ENCODE assay signal across 25 cellular contexts in the genomic region with DNA sequence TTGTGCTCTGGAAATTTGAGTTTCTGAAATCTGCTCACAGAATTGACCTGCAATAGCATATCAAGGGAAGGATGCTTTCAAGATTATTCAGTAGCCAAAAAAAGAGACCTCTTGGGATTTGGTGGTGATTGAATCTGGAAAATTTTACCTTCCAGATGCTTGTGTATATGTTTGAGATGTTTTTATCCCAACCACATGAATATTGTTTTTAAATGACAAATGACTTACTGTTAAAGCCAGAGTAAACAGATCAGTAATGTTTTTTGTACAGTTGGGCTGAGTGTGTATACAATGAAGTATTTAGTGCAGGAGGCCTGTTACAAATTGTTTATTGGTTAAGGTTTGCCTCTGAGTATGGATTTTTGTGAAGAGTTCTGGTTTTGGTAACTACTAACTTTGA.
A peak's percentile ranks its signal among the peaks of the same experiment; 100 is the strongest.
DNase-seq lines count a peak whose midpoint lies in the region; ATAC-seq and TF ChIP-seq lines count a peak whose summit lies in the region.
"Had no signal": no experiment of that assay in that cellular context is flagged by ENCODE, and none has a peak within 500 bp of the region (broad histone marks: within the 10 kb centered on the region; RNA-seq: fewer than 3 reads in every experiment).

No MANE protein-coding gene starts in this region.

- no peak overlapping the region for H2BK12ac ChIP-seq in mesenchymal stem cell (ENCODE audit: low read length in 2 of 2)

- CTCF ChIA-PET in mammary epithelial cell (lab: Charles Lee; ENCODE audit: low non-redundant PET), result no interaction called here
- CTCF ChIA-PET in MCF 10A (lab: Yijun Ruan, JAX), result interaction anchor here (0.6 to 1.5 kb wide), 4 partner anchors 21 to 279 kb away, joined by 3 to 6 read pairs (median 4); no protein-coding TSS in a partner anchor

- no peak overlapping the region for H2BK120ac ChIP-seq in mesenchymal stem cell (ENCODE audit: low read depth, low read length)

- H2BK15ac ChIP-seq in mesenchymal stem cell (ENCODE audit: low read depth, poor library complexity, severe bottlenecking), result no peak overlapping the region

- H3K4ac ChIP-seq in mesenchymal stem cell (ENCODE audit: low read depth in 1 of 2, low read length in 2 of 2), result no peak overlapping the region

- H2BK5ac ChIP-seq in mesenchymal stem cell (ENCODE audit: low read depth, low read length, poor library complexity, severe bottlenecking), result no peak overlapping the region

- H3K79me1 ChIP-seq in mesenchymal stem cell (replicated peaks; ENCODE audit: low read length, poor library complexity, severe bottlenecking), result peaks cover 4% of the 10 kb centered on the region

- BruUV-seq in mammary epithelial cell (replicated peaks; lab: Mats Ljungman, UMichigan) (no TSS peak), MCF 10A (replicated peaks; lab: Mats Ljungman, UMichigan) (no TSS peak)

- DNase-seq in mammary epithelial cell (no peak), MCF 10A (ENCODE audit: unreplicated experiment) (no peak), brain microvascular endothelial cell (no peak), mesenchymal stem cell (peak; percentile 58), vagina (ENCODE audit: extremely low spot score in 2 of 2) (no peak), colonic mucosa (no peak)
- no peak for DNase-seq in activated naive CD4-positive, alpha-beta T cell treated with anti-CD3 and anti-CD28 coated beads, Interleukin-2, amount 50 U/mL, for 72 hours (ENCODE audit: low spot score in 2 of 2)
- DNase-seq: 8988T; activated CD4-positive, alpha-beta T cell treated with anti-CD3 and anti-CD28 coated beads, Interleukin-2, amount 10 ng/mL, durations not matched to agents 24 days and 14 days; activated naive CD8-positive, alpha-beta T cell treated with anti-CD3 and anti-CD28 coated beads for 36 hours; dermis blood vessel endothelial cell; NCI-H1694 treated with DMSO at 0.1 percent for 48 hours; NCI-H82; posterior cingulate gyrus; SHP77 treated with DMSO at 0.1 percent for 48 hours; stimulated activated CD4-positive, alpha-beta T cell treated with anti-CD3 and anti-CD28 coated beads, Interleukin-4, amount 100 ng/mL, for 1 hour; T-helper 1 cell had no signal

- in situ Hi-C loops in mammary epithelial cell (cut with MboI; ENCODE audit: low sequenced_read_pairs in 2 of 2), result no loop called here
- in situ Hi-C loops in brain microvascular endothelial cell (cut with HindIII; ENCODE audit: low pct_ligation_motif_present, low sequenced_read_pairs), result no loop called here

- no peak overlapping the region for H3K18ac ChIP-seq in mesenchymal stem cell (ENCODE audit: low read depth in 1 of 2, low read length in 2 of 2)

- H3K23ac ChIP-seq in mesenchymal stem cell (ENCODE audit: low read length in 2 of 2), result no peak overlapping the region

- H3K27ac Mint-ChIP-seq in MCF 10A (ENCODE audit: low read depth, unreplicated experiment), result no peak overlapping the region
- no peak overlapping the region for H3K27ac Mint-ChIP-seq in activated naive CD4-positive, alpha-beta T cell treated with anti-CD3 and anti-CD28 coated beads, Interleukin-2, amount 50 U/mL, for 72 hours
- H3K27ac Mint-ChIP-seq: activated CD4-positive, alpha-beta T cell treated with anti-CD3 and anti-CD28 coated beads, Interleukin-2, amount 10 ng/mL, durations not matched to agents 24 days and 14 days; activated naive CD8-positive, alpha-beta T cell treated with anti-CD3 and anti-CD28 coated beads for 36 hours; brain; GM23338; memory B cell; nephron; stimulated activated naive CD8-positive, alpha-beta T cell treated with anti-CD3 and anti-CD28 coated beads, Interleukin-15, Interleukin-2, amounts not matched to agents 100 ng/mL and 50 ng/mL, for 24 hours had no signal

- H3K4me3 Mint-ChIP-seq in MCF 10A (ENCODE audit: unreplicated experiment), result no peak overlapping the region
- H3K4me3 Mint-ChIP-seq: activated CD4-positive, alpha-beta T cell treated with anti-CD3 and anti-CD28 coated beads, Interleukin-2, amount 10 ng/mL, durations not matched to agents 24 days and 14 days; activated naive CD8-positive, alpha-beta T cell treated with anti-CD3 and anti-CD28 coated beads for 36 hours; brain; GM23338; memory B cell; nephron; stimulated activated naive CD8-positive, alpha-beta T cell treated with anti-CD3 and anti-CD28 coated beads, Interleukin-15, Interleukin-2, amounts not matched to agents 100 ng/mL and 50 ng/mL, for 24 hours had no signal

- H3K4me2 ChIP-seq in mammary epithelial cell (ENCODE audit: insufficient read depth, low read depth, low read length), result no peak overlapping the region
- no peak overlapping the region for H3K4me2 ChIP-seq in mesenchymal stem cell (ENCODE audit: low read length, poor library complexity, severe bottlenecking)
- H3K4me2 ChIP-seq: GM23338 had no signal

- no peak for TF ChIP-seq POLR2A in vagina (IDR thresholded peaks at IDR 0.05)

- H3K27ac ChIP-seq in mammary epithelial cell (ENCODE audit: insufficient read depth, low read depth, low read length) (peak overlapping the region; percentile 35), brain microvascular endothelial cell (peak overlapping the region; percentile 34), mesenchymal stem cell (ENCODE audit: low read length, poor library complexity, severe bottlenecking) (no peak overlapping the region), vagina (peak overlapping the region; percentile 17), colonic mucosa (no peak overlapping the region)
- H3K27ac ChIP-seq: upper lobe of left lung had no signal

- H3K36me3 ChIP-seq in mammary epithelial cell (ENCODE audit: insufficient read depth, low read length), result peaks cover 36% of the 10 kb centered on the region
- peaks cover 22% of the 10 kb centered on the region for H3K36me3 ChIP-seq in brain microvascular endothelial cell (replicated peaks)
- peaks cover 8 to 24% of the 10 kb centered on the region in 2 experiments for H3K36me3 ChIP-seq in mesenchymal stem cell (ENCODE audit: control insufficient read depth in 1 of 2, insufficient read depth in 2 of 2, low read depth in 1 of 2, low read length in 2 of 2)
- peaks cover 0 to 15% of the 10 kb centered on the region in 2 donors for H3K36me3 ChIP-seq in vagina
- no peaks in the 10 kb centered on the region for H3K36me3 ChIP-seq in colonic mucosa

- H3K27me3 ChIP-seq in mammary epithelial cell (ENCODE audit: insufficient read depth, low read length), result no peaks in the 10 kb centered on the region
- H3K27me3 ChIP-seq in brain microvascular endothelial cell (replicated peaks), result no peaks in the 10 kb centered on the region
- H3K27me3 ChIP-seq in mesenchymal stem cell (ENCODE audit: control insufficient read depth in 1 of 2, insufficient read depth in 1 of 2, low read length in 2 of 2), result no peaks in the 10 kb centered on the region
- no peaks in the 10 kb centered on the region for H3K27me3 ChIP-seq in vagina
- no peaks in the 10 kb centered on the region for H3K27me3 ChIP-seq in colonic mucosa
- H3K27me3 ChIP-seq: upper lobe of left lung had no signal

- peaks cover 8% of the 10 kb centered on the region for H3K9me3 ChIP-seq in mammary epithelial cell (replicated peaks; ENCODE audit: insufficient read depth, low read length)
- no peaks in the 10 kb centered on the region for H3K9me3 ChIP-seq in mesenchymal stem cell (ENCODE audit: control insufficient read depth, low read length)
- no peaks in the 10 kb centered on the region for H3K9me3 ChIP-seq in vagina
- no peaks in the 10 kb centered on the region for H3K9me3 ChIP-seq in colonic mucosa
- H3K9me3 ChIP-seq: upper lobe of left lung had no signal

- H3K9me3 Mint-ChIP-seq in MCF 10A (ENCODE audit: unreplicated experiment), result no peaks in the 10 kb centered on the region
- H3K9me3 Mint-ChIP-seq in activated naive CD4-positive, alpha-beta T cell treated with anti-CD3 and anti-CD28 coated beads, Interleukin-2, amount 50 U/mL, for 72 hours, result no peaks in the 10 kb centered on the region
- H3K9me3 Mint-ChIP-seq: activated CD4-positive, alpha-beta T cell treated with anti-CD3 and anti-CD28 coated beads, Interleukin-2, amount 10 ng/mL, durations not matched to agents 24 days and 14 days; activated naive CD8-positive, alpha-beta T cell treated with anti-CD3 and anti-CD28 coated beads for 36 hours; brain; GM23338; memory B cell; nephron; stimulated activated naive CD8-positive, alpha-beta T cell treated with anti-CD3 and anti-CD28 coated beads, Interleukin-15, Interleukin-2, amounts not matched to agents 100 ng/mL and 50 ng/mL, for 24 hours had no signal

- H3K4me1 Mint-ChIP-seq in MCF 10A (ENCODE audit: insufficient read depth, unreplicated experiment), result peaks cover 48% of the 10 kb centered on the region
- H3K4me1 Mint-ChIP-seq: activated naive CD8-positive, alpha-beta T cell treated with anti-CD3 and anti-CD28 coated beads for 36 hours had no signal

- H3K9ac ChIP-seq in mammary epithelial cell (ENCODE audit: insufficient read depth, low read length) (no peak overlapping the region), mesenchymal stem cell (ENCODE audit: low read length) (peak overlapping the region; percentile 61), colonic mucosa (ENCODE audit: low read depth in 2 of 2, low read length in 2 of 2) (no peak overlapping the region)

- intact Hi-C loops in mammary epithelial cell (cut with micrococcal nuclease), result loop anchor here (5.0 kb wide), 2 partner anchors 51 to 171 kb away; no protein-coding TSS in a partner anchor
- intact Hi-C loops in MCF 10A (cut with micrococcal nuclease), result no loop called here
- intact Hi-C loops in vagina (cut with DNase I), result no loop called here
- intact Hi-C loops in colonic mucosa (cut with DNase I), result no loop called here

- H3K4me3 ChIP-seq in mammary epithelial cell (replicated peaks in 1 of 3; ENCODE audit: insufficient read depth in 1 of 3, low read depth in 2 of 3, low read length in 3 of 3) (no peak overlapping the region), brain microvascular endothelial cell (ENCODE audit: low read depth, low read length) (no peak overlapping the region), mesenchymal stem cell (ENCODE audit: insufficient read depth in 1 of 2, low read depth in 1 of 2, low read length in 2 of 2) (no peak overlapping the region), vagina (no peak overlapping the region), colonic mucosa (no peak overlapping the region)
- H3K4me3 ChIP-seq: GM23338, skin epidermis, upper lobe of left lung had no signal

- H2AFZ ChIP-seq in mammary epithelial cell (ENCODE audit: low read depth, low read length) (no peak overlapping the region), mesenchymal stem cell (ENCODE audit: low read depth, low read length) (no peak overlapping the region)
- H2AFZ ChIP-seq: GM23338 had no signal

- no peaks in the 10 kb centered on the region for H3K27me3 Mint-ChIP-seq in MCF 10A (ENCODE audit: insufficient read depth, unreplicated experiment)
- H3K27me3 Mint-ChIP-seq: brain had no signal

- no peaks in the 10 kb centered on the region for H4K20me1 ChIP-seq in mammary epithelial cell (ENCODE audit: insufficient read depth, low read length)

- H3K36me3 Mint-ChIP-seq in MCF 10A (ENCODE audit: insufficient read depth, unreplicated experiment), result peaks cover 80% of the 10 kb centered on the region
- H3K36me3 Mint-ChIP-seq in activated naive CD4-positive, alpha-beta T cell treated with anti-CD3 and anti-CD28 coated beads, Interleukin-2, amount 50 U/mL, for 72 hours, result peaks cover 1 to 15% of the 10 kb centered on the region in 2 donors
- H3K36me3 Mint-ChIP-seq: activated naive CD8-positive, alpha-beta T cell treated with anti-CD3 and anti-CD28 coated beads for 36 hours; memory B cell had no signal

- ATAC-seq in GM19467 (IDR thresholded peaks at IDR 0.05; ENCODE audit: unreplicated experiment), result no peak
- ATAC-seq in activated naive CD4-positive, alpha-beta T cell treated with anti-CD3 and anti-CD28 coated beads, Interleukin-2, amount 50 U/mL, for 72 hours, result no peak
- ATAC-seq: GM23338 had no signal

- H4K91ac ChIP-seq in mesenchymal stem cell (ENCODE audit: low read length), result no peak overlapping the region

- H4K8ac ChIP-seq in mesenchymal stem cell (ENCODE audit: low read length), result no peak overlapping the region

- peaks cover 93% of the 10 kb centered on the region for H3K79me2 ChIP-seq in mammary epithelial cell (ENCODE audit: insufficient read depth, low read length)

- TF ChIP-seq CTCF in mammary epithelial cell (conservative IDR thresholded peaks at IDR 0.05 in 1 of 2, IDR thresholded peaks at IDR 0.05 in 1 of 2; ENCODE audit: extremely low read depth in 1 of 2, insufficient read depth in 1 of 2, low read depth in 1 of 2, low read length in 2 of 2), result no peak
- TF ChIP-seq CTCF in MCF 10A (IDR thresholded peaks at IDR 0.05; ENCODE audit: unreplicated experiment), result no peak
- TF ChIP-seq CTCF in brain microvascular endothelial cell (IDR thresholded peaks at IDR 0.05; ENCODE audit: low read depth, low read length, missing control alignments), result no peak
- TF ChIP-seq CTCF in vagina (IDR thresholded peaks at IDR 0.05), result no peak
- no peak for TF ChIP-seq CTCF in colonic mucosa (IDR thresholded peaks at IDR 0.05)

- H3K14ac ChIP-seq in mesenchymal stem cell (ENCODE audit: low read length in 2 of 2), result no peak overlapping the region

- H3K4me1 ChIP-seq in mammary epithelial cell (ENCODE audit: insufficient read depth, low read length) (peaks cover 31% of the 10 kb centered on the region), mesenchymal stem cell (ENCODE audit: control insufficient read depth, insufficient read depth, low read depth, low read length) (peaks cover 4% of the 10 kb centered on the region), vagina (peaks cover 61% of the 10 kb centered on the region), colonic mucosa (no peaks in the 10 kb centered on the region)

- POLR2A ChIA-PET in MCF 10A (lab: Yijun Ruan, JAX), result interaction anchor here (0.6 to 1.6 kb wide), 4 partner anchors 18 to 170 kb away, joined by 3 to 4 read pairs (median 3); no protein-coding TSS in a partner anchor

- H2AK5ac ChIP-seq in mesenchymal stem cell (ENCODE audit: low read length, severe bottlenecking), result no peak overlapping the region

- dilution Hi-C loops in mammary epithelial cell (cut with HindIII; ENCODE audit: low sequenced_read_pairs), result no loop called here

Comparison
In these comparisons a context has a peak if more than half of its experiments do, and no peak if none do; other contexts are left out.
1. H3K27ac ChIP-seq: peak in mammary epithelial cell (single experiment), brain microvascular endothelial cell (single experiment) and vagina (single experiment); none in mesenchymal stem cell (single experiment) and colonic mucosa (single experiment).